ENCODE assay signal across 1 cellular context in the genomic region with DNA sequence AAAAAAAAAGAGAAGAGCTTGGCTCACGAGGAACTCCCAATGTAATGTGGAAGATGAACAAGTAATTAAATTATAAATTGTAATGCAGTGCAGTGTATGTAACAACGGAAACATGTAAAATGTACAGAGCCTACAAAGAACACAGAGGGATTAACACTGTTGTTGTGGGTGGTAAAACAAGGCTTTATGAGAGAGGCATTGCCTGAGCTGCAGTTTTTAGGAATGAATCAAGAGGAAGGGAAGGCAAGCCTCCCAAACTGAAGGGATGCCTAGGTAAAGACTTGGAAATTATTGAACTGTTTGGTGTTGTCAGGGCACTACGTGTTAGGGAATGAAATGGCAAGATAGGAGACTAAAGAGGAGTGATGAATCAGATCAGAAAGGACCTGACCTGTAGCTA.
TF ChIP-seq lines count a peak whose summit lies in the region.

No MANE protein-coding gene starts in this region.

TF ChIP-seq in H1, 55 proteins besides CTCF, POLR2A, EP300 and RAD21:
- TF ChIP-seq CBX5 (IDR thresholded peaks at IDR 0.05; ENCODE audit: low read depth, low read length) (no peak), KDM1A (IDR thresholded peaks at IDR 0.05; ENCODE audit: borderline replicate concordance, low read length) (no peak), KDM4A (IDR thresholded peaks at IDR 0.05; ENCODE audit: low read depth, low read length, severe bottlenecking) (no peak), POLR2AphosphoS5 (IDR thresholded peaks at IDR 0.05; ENCODE audit: low read depth, low read length) (no peak)
